Comparison of ENCODE assay signal across 17 cellular contexts in genomic region chr18:79528296-79528695, GRCh38.
DNase-seq lines count a peak whose midpoint lies in the region; ATAC-seq and TF ChIP-seq lines count a peak whose summit lies in the region.
"Had no signal": no experiment of that assay in that cellular context is flagged by ENCODE, and none has a peak within 500 bp of the region (broad histone marks: within the 10 kb centered on the region; RNA-seq: fewer than 3 reads in every experiment).

No MANE protein-coding gene starts in this region.

- no peak overlapping the region for H3K4me3 ChIP-seq in LNCaP clone FGC (ENCODE audit: low read depth, low read length)
- H3K4me3 ChIP-seq: pancreas, tibial nerve had no signal

- intact Hi-C loops in sciatic nerve (cut with DNase I): loop anchor here (5.0 kb wide), 2 partner anchors 131 to 146 kb away; partner anchors contain the start of gene NFATC1

- no peaks in the 10 kb centered on the region for H3K9me3 Mint-ChIP-seq in T-helper 2 cell treated with Interferon-gamma antibody and Interleukin-4, amounts not matched to agents 5 μg/mL and 100 μg/mL, for 36 hours
- H3K9me3 Mint-ChIP-seq in glutamatergic neuron (ENCODE audit: unreplicated experiment): peaks cover 2% of the 10 kb centered on the region
- H3K9me3 Mint-ChIP-seq: activated CD4-positive, alpha-beta T cell treated with anti-CD3 and anti-CD28 coated beads, Interleukin-2, amount 10 ng/mL, durations not matched to agents 24 days and 14 days; activated T-helper 17 cell treated with anti-CD3 and anti-CD28 coated beads, Interleukin-2, amount 50 U/mL, for 72 hours; CD8-positive, alpha-beta memory T cell; natural killer cell treated with Interleukin-12 subunit alpha and Interleukin-12 subunit beta and Interleukin-15 and Interleukin-18, amount 100 ng/mL, for 72 hours had no signal

- H3K4me3 Mint-ChIP-seq in T-helper 2 cell treated with Interferon-gamma antibody and Interleukin-4, amounts not matched to agents 5 μg/mL and 100 μg/mL, for 36 hours: no peak overlapping the region
- no peak overlapping the region for H3K4me3 Mint-ChIP-seq in glutamatergic neuron (ENCODE audit: unreplicated experiment)
- H3K4me3 Mint-ChIP-seq: activated CD4-positive, alpha-beta T cell treated with anti-CD3 and anti-CD28 coated beads, Interleukin-2, amount 10 ng/mL, durations not matched to agents 24 days and 14 days; activated T-helper 17 cell treated with anti-CD3 and anti-CD28 coated beads, Interleukin-2, amount 50 U/mL, for 72 hours; natural killer cell treated with Interleukin-12 subunit alpha and Interleukin-12 subunit beta and Interleukin-15 and Interleukin-18, amount 100 ng/mL, for 72 hours had no signal

- H3K27ac Mint-ChIP-seq in T-helper 2 cell treated with Interferon-gamma antibody and Interleukin-4, amounts not matched to agents 5 μg/mL and 100 μg/mL, for 36 hours: peak overlapping the region; percentile 19
- H3K27ac Mint-ChIP-seq in glutamatergic neuron (ENCODE audit: unreplicated experiment): no peak overlapping the region
- H3K27ac Mint-ChIP-seq: activated T-helper 17 cell treated with anti-CD3 and anti-CD28 coated beads, Interleukin-2, amount 50 U/mL, for 72 hours; natural killer cell treated with Interleukin-12 subunit alpha and Interleukin-12 subunit beta and Interleukin-15 and Interleukin-18, amount 100 ng/mL, for 72 hours had no signal

- ATAC-seq in sciatic nerve: no peak
- ATAC-seq: activated T-helper 17 cell treated with anti-CD3 and anti-CD28 coated beads, Interleukin-2, amount 50 U/mL, for 72 hours; natural killer cell treated with Interleukin-12 subunit alpha and Interleukin-12 subunit beta and Interleukin-15 and Interleukin-18, amount 100 ng/mL, for 72 hours; right cardiac atrium; stimulated activated naive CD8-positive, alpha-beta T cell treated with anti-CD3 and anti-CD28 coated beads, Interleukin-15, Interleukin-2, amounts not matched to agents 100 U/mL and 50 U/mL, for 24 hours had no signal

- no peak for DNase-seq in T-helper 2 cell treated with Interferon-gamma antibody and Interleukin-4, amounts not matched to agents 5 μg/mL and 100 μg/mL, for 36 hours (ENCODE audit: low spot score)
- DNase-seq in T-helper 2 cell: no peak
- DNase-seq in LNCaP clone FGC (ENCODE audit: low read depth): peak; percentile 40
- DNase-seq in glutamatergic neuron: peak; percentile 9
- peak; percentile 58 for DNase-seq in sciatic nerve (ENCODE audit: low spot score)
- DNase-seq in cortex of kidney (lab: John Stamatoyannopoulos, UW): no peak
- DNase-seq in NCI-H2029 treated with DMSO at 0.1 percent for 48 hours (lab: John Stamatoyannopoulos, UW): no peak
- DNase-seq in NCI-H748 treated with DMSO at 0.1 percent for 48 hours (lab: John Stamatoyannopoulos, UW): no peak
- DNase-seq: left cardiac atrium had no signal

- H3K36me3 Mint-ChIP-seq in T-helper 2 cell treated with Interferon-gamma antibody and Interleukin-4, amounts not matched to agents 5 μg/mL and 100 μg/mL, for 36 hours (ENCODE audit: low read depth): peaks cover 15% of the 10 kb centered on the region
- peaks cover 4% of the 10 kb centered on the region for H3K36me3 Mint-ChIP-seq in glutamatergic neuron (ENCODE audit: unreplicated experiment)
- H3K36me3 Mint-ChIP-seq: natural killer cell treated with Interleukin-12 subunit alpha and Interleukin-12 subunit beta and Interleukin-15 and Interleukin-18, amount 100 ng/mL, for 72 hours had no signal

- peaks cover 14% of the 10 kb centered on the region for H3K4me1 Mint-ChIP-seq in T-helper 2 cell treated with Interferon-gamma antibody and Interleukin-4, amounts not matched to agents 5 μg/mL and 100 μg/mL, for 36 hours (ENCODE audit: low read depth)
- H3K4me1 Mint-ChIP-seq in glutamatergic neuron (ENCODE audit: low read depth, unreplicated experiment): peaks cover 3% of the 10 kb centered on the region

- TF ChIP-seq CTCF in LNCaP clone FGC (IDR thresholded peaks at IDR 0.05; ENCODE audit: control insufficient read depth, extremely low read depth, insufficient read depth) (no peak), glutamatergic neuron (IDR thresholded peaks at IDR 0.05; ENCODE audit: partially characterized antibody, unreplicated experiment) (no peak)

- no peaks in the 10 kb centered on the region for H3K27me3 Mint-ChIP-seq in T-helper 2 cell treated with Interferon-gamma antibody and Interleukin-4, amounts not matched to agents 5 μg/mL and 100 μg/mL, for 36 hours (ENCODE audit: low read depth)
- peaks cover 4% of the 10 kb centered on the region for H3K27me3 Mint-ChIP-seq in glutamatergic neuron (ENCODE audit: unreplicated experiment)
- H3K27me3 Mint-ChIP-seq: activated CD4-positive, alpha-beta T cell treated with anti-CD3 and anti-CD28 coated beads, Interleukin-2, amount 10 ng/mL, durations not matched to agents 24 days and 14 days; activated T-helper 17 cell treated with anti-CD3 and anti-CD28 coated beads, Interleukin-2, amount 50 U/mL, for 72 hours had no signal

Comparison
In these comparisons a context has a peak if more than half of its experiments do, and no peak if none do; other contexts are left out.
1. DNase-seq: peak in LNCaP clone FGC (single experiment), glutamatergic neuron (single experiment) and sciatic nerve (single experiment); none in T-helper 2 cell treated with Interferon-gamma antibody and Interleukin-4, amounts not matched to agents 5 μg/mL and 100 μg/mL, for 36 hours (single experiment), T-helper 2 cell (0 of 5), cortex of kidney (single experiment), NCI-H2029 treated with DMSO at 0.1 percent for 48 hours (single experiment) and NCI-H748 treated with DMSO at 0.1 percent for 48 hours (single experiment).